31 cellular contexts compared by ENCODE assay signal in the genomic region with DNA sequence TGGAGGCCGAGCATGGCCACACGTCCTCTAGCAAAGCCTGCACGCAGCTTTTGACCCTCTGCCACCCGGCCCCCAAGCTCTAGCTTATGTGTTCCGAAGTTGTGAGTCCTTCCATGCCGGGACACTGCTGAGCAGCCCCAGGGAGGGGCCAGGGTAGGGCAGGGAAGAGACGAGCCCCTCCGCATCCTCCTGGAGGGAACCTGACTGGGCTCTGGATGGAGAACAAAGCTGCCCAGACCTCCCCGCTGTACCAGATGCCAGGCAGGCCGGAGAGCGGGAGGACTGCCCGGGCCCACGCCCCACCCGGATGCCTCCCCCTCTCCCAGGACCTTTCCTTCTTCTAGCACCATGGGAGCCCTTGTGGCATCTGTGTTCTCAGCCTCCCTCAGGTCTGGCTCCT. TPM values are rescaled to one million over a fixed set of nuclear protein-coding genes. Genes with fewer than 3 reads are reported as not detected.
"Had no signal": no experiment of that assay in that cellular context is flagged by ENCODE, and none has a peak within 500 bp of the region (broad histone marks: within the 10 kb centered on the region; RNA-seq: fewer than 3 reads in every experiment).

No MANE protein-coding gene starts in this region.

- H3K36me3 ChIP-seq: ascending aorta, breast epithelium, cardiac muscle cell, esophagus muscularis mucosa, gastrocnemius medialis, heart left ventricle had no signal

- H3K27ac Mint-ChIP-seq: activated CD4-positive, alpha-beta memory T cell treated with anti-CD3 and anti-CD28 coated beads for 36 hours; activated CD4-positive, alpha-beta T cell treated with anti-CD3 and anti-CD28 coated beads for 36 hours; activated CD4-positive, alpha-beta T cell treated with anti-CD3 and anti-CD28 coated beads, Interleukin-2, amount 10 ng/mL, durations not matched to agents 24 days and 14 days; activated CD8-positive, alpha-beta T cell treated with anti-CD3 and anti-CD28 coated beads, Interleukin-2, amount 10 ng/mL, durations not matched to agents 7 days and 5 days; activated naive CD8-positive, alpha-beta T cell treated with anti-CD3 and anti-CD28 coated beads, Interleukin-2, amount 10 ng/mL, durations not matched to agents 7 days and 5 days; activated T-helper 17 cell treated with anti-CD3 and anti-CD28 coated beads, Interleukin-2, amount 50 U/mL, for 72 hours; brain; effector memory CD8-positive, alpha-beta T cell had no signal

- H3K4me3 ChIP-seq: ascending aorta, breast epithelium, cardiac muscle cell, esophagus muscularis mucosa, gastrocnemius medialis, heart left ventricle had no signal

- DNase-seq: activated CD4-positive, alpha-beta memory T cell treated with anti-CD3 and anti-CD28 coated beads for 36 hours; activated CD4-positive, alpha-beta T cell treated with anti-CD3 and anti-CD28 coated beads for 36 hours; activated CD4-positive, alpha-beta T cell treated with anti-CD3 and anti-CD28 coated beads, Interleukin-2, amount 10 ng/mL, durations not matched to agents 24 days and 14 days; activated CD4-positive, CD25-positive, alpha-beta regulatory T cell; activated CD4-positive, CD25-positive, alpha-beta regulatory T cell treated with anti-CD3 and anti-CD28 coated beads, Interleukin-2, amount 50 U/mL, for 72 hours; activated CD8-positive, alpha-beta T cell treated with anti-CD3 and anti-CD28 coated beads, Interleukin-2, amount 10 ng/mL, durations not matched to agents 7 days and 5 days; activated effector memory CD4-positive, alpha-beta T cell treated with Interleukin-2 at 50 U/mL for 16 hours; activated gamma-delta T cell treated with Interleukin-2 at 50 U/mL for 16 hours; activated naive CD4-positive, alpha-beta T cell treated with anti-CD3 and anti-CD28 coated beads, Interleukin-2, amount 50 U/mL, for 16 hours; activated naive CD4-positive, alpha-beta T cell treated with Interleukin-2 at 50 U/mL for 16 hours; activated naive CD8-positive, alpha-beta T cell treated with anti-CD3 and anti-CD28 coated beads, Interleukin-2, amount 10 ng/mL, durations not matched to agents 7 days and 5 days; activated T-cell treated with anti-CD3 and anti-CD28 coated beads, Interleukin-2, amount 50 U/mL, for 4 hours; cortex of kidney; dermis blood vessel endothelial cell; effector CD4-positive, alpha-beta T cell; effector memory CD8-positive, alpha-beta T cell; erythroblast; foreskin keratinocyte; gastrocnemius medialis; glutamatergic neuron; T-helper 2 cell had no signal

- H3K27ac ChIP-seq: ascending aorta, cardiac muscle cell, esophagus muscularis mucosa, foreskin keratinocyte, gastrocnemius medialis, heart left ventricle had no signal

- H3K9me3 Mint-ChIP-seq: activated CD4-positive, alpha-beta memory T cell treated with anti-CD3 and anti-CD28 coated beads for 36 hours; activated CD4-positive, alpha-beta T cell treated with anti-CD3 and anti-CD28 coated beads, Interleukin-2, amount 10 ng/mL, durations not matched to agents 24 days and 14 days; activated naive CD8-positive, alpha-beta T cell treated with anti-CD3 and anti-CD28 coated beads, Interleukin-2, amount 10 ng/mL, durations not matched to agents 7 days and 5 days; activated T-cell treated with anti-CD3 and anti-CD28 coated beads, Interleukin-2, amount 50 U/mL, for 4 hours; activated T-helper 17 cell treated with anti-CD3 and anti-CD28 coated beads, Interleukin-2, amount 50 U/mL, for 72 hours; brain; central memory CD8-positive, alpha-beta T cell; effector memory CD8-positive, alpha-beta T cell had no signal

- H3K36me3 Mint-ChIP-seq: activated CD4-positive, alpha-beta memory T cell treated with anti-CD3 and anti-CD28 coated beads for 36 hours; brain had no signal

- H3K9me3 ChIP-seq: ascending aorta, breast epithelium, esophagus muscularis mucosa, gastrocnemius medialis, heart left ventricle had no signal

- H3K4me1 ChIP-seq: ascending aorta, breast epithelium, esophagus muscularis mucosa, heart left ventricle had no signal

- H3K27me3 ChIP-seq: ascending aorta, breast epithelium, cardiac muscle cell, gastrocnemius medialis, heart left ventricle had no signal

- ATAC-seq: activated CD4-positive, alpha-beta T cell treated with anti-CD3 and anti-CD28 coated beads for 36 hours; activated CD8-positive, alpha-beta T cell treated with anti-CD3 and anti-CD28 coated beads, Interleukin-2, amount 10 ng/mL, durations not matched to agents 7 days and 5 days; activated T-cell treated with anti-CD3 and anti-CD28 coated beads, Interleukin-2, amount 50 U/mL, for 4 hours; activated T-helper 17 cell treated with anti-CD3 and anti-CD28 coated beads, Interleukin-2, amount 50 U/mL, for 72 hours; effector memory CD8-positive, alpha-beta T cell; foreskin keratinocyte; gastrocnemius medialis; heart left ventricle had no signal

RNA-seq across cellular contexts. Expression of a gene that starts 46.2 kb away (rescaled TPM):
- total RNA-seq: activated CD4-positive, alpha-beta memory T cell treated with anti-CD3 and anti-CD28 coated beads for 36 hours; activated CD4-positive, alpha-beta T cell treated with anti-CD3 and anti-CD28 coated beads for 36 hours; activated CD4-positive, alpha-beta T cell treated with anti-CD3 and anti-CD28 coated beads, Interleukin-2, amount 10 ng/mL, durations not matched to agents 24 days and 14 days; activated CD8-positive, alpha-beta T cell treated with anti-CD3 and anti-CD28 coated beads, Interleukin-2, amount 10 ng/mL, durations not matched to agents 7 days and 5 days; activated naive CD8-positive, alpha-beta T cell treated with anti-CD3 and anti-CD28 coated beads, Interleukin-2, amount 10 ng/mL, durations not matched to agents 7 days and 5 days; activated T-cell treated with anti-CD3 and anti-CD28 coated beads, Interleukin-2, amount 50 U/mL, for 4 hours; activated T-helper 17 cell treated with anti-CD3 and anti-CD28 coated beads, Interleukin-2, amount 50 U/mL, for 72 hours; ascending aorta; chondrocyte; dermis blood vessel endothelial cell; foreskin keratinocyte; T-helper 1 cell treated with Interleukin-12 subunit alpha and Interleukin-12 subunit beta and Interleukin-4 antibody, amounts not matched to agents 30 ng/mL and 1 ng/mL, for 36 hours had no signal
- polyA plus RNA-seq: cardiac muscle cell, foreskin keratinocyte had no signal
